ENCODE assay signal across 10 cellular contexts in genomic region chr3:45123030-45123429, GRCh38. TPM values are rescaled to one million over a fixed set of nuclear protein-coding genes. Genes with fewer than 3 reads are reported as not detected.
DNase-seq lines count a peak whose midpoint lies in the region; ATAC-seq, FAIRE-seq and TF ChIP-seq lines count a peak whose summit lies in the region.
"Had no signal": no experiment of that assay in that cellular context is flagged by ENCODE, and none has a peak within 500 bp of the region (broad histone marks: within the 10 kb centered on the region; RNA-seq: fewer than 3 reads in every experiment).

No MANE protein-coding gene starts in this region.

- BruUV-seq in endothelial cell of umbilical vein (replicated peaks; lab: Mats Ljungman, UMichigan) = no TSS peak

- ATAC-seq in GM18505 (IDR thresholded peaks at IDR 0.05; ENCODE audit: unreplicated experiment) = no peak

- POLR2A ChIA-PET in endothelial cell of umbilical vein (lab: Charles Lee) = no interaction called here

- no peaks in the 10 kb centered on the region for H3K79me2 ChIP-seq in endothelial cell of umbilical vein (ENCODE audit: control insufficient read depth, insufficient read depth, low read length)

- intact Hi-C loops in left ventricle myocardium inferior (cut with micrococcal nuclease) (no loop called here), cardiac septum (cut with DNase I) (no loop called here), endothelial cell of umbilical vein (cut with micrococcal nuclease) (no loop called here), uterus (cut with DNase I; ENCODE audit: low total_unique reads) (no loop called here)

- no peaks in the 10 kb centered on the region for H3K9me3 ChIP-seq in left ventricle myocardium inferior (replicated peaks)
- no peaks in the 10 kb centered on the region for H3K9me3 ChIP-seq in endothelial cell of umbilical vein (replicated peaks; ENCODE audit: control insufficient read depth, insufficient read depth, low read length)
- no peaks in the 10 kb centered on the region for H3K9me3 ChIP-seq in uterus

- dilution Hi-C loops in endothelial cell of umbilical vein (cut with MboI; ENCODE audit: extremely low pct_ligation_motif_present, low sequenced_read_pairs) = no loop called here

- H3K27me3 ChIP-seq in left ventricle myocardium inferior (ENCODE audit: low read depth) (peaks cover 9% of the 10 kb centered on the region), endothelial cell of umbilical vein (ENCODE audit: control insufficient read depth in 2 of 2, insufficient read depth in 2 of 2, low read length in 2 of 2) (no peaks in the 10 kb centered on the region), uterus (no peaks in the 10 kb centered on the region)

- TF ChIP-seq CTCF in left ventricle myocardium inferior (IDR thresholded peaks at IDR 0.05; ENCODE audit: borderline replicate concordance) (no peak), endothelial cell of umbilical vein (IDR thresholded peaks at IDR 0.05; ENCODE audit: extremely low read depth in 1 of 2, insufficient read depth in 1 of 2, low read depth in 1 of 2, low read length in 2 of 2) (no peak), uterus (IDR thresholded peaks at IDR 0.05) (no peak)

- no peaks in the 10 kb centered on the region for H3K36me3 ChIP-seq in left ventricle myocardium inferior
- H3K36me3 ChIP-seq in endothelial cell of umbilical vein (ENCODE audit: control insufficient read depth in 2 of 2, extremely low read depth in 1 of 2, insufficient read depth in 2 of 2, low read length in 2 of 2) = no peaks in the 10 kb centered on the region
- no peaks in the 10 kb centered on the region for H3K36me3 ChIP-seq in uterus

- DNase-seq in left ventricle myocardium inferior (no peak), cardiac septum (ENCODE audit: low spot score) (no peak), HTR-8/SVneo (ENCODE audit: insufficient read length, low spot score) (peak; percentile 54), endothelial cell of umbilical vein (ENCODE audit: low read depth, low spot score) (peak; percentile 12), uterus (peak in 1 of 2 donors; percentile 73), NCI-H2171 (lab: John Stamatoyannopoulos, UW) (no peak), putamen (ENCODE audit: low spot score) (no peak)
- DNase-seq: NCI-H1092 treated with DMSO at 0.1 percent for 48 hours, nucleus accumbens had no signal

- H3K4me1 ChIP-seq in left ventricle myocardium inferior (peaks cover 39% of the 10 kb centered on the region), endothelial cell of umbilical vein (ENCODE audit: control insufficient read depth, extremely low read depth, insufficient read depth, low read length) (peaks cover 14% of the 10 kb centered on the region), uterus (peaks cover 5 to 7% of the 10 kb centered on the region in 2 donors)

- H3K27ac ChIP-seq in left ventricle myocardium inferior (replicated peaks) (peak overlapping the region; percentile 33), endothelial cell of umbilical vein (ENCODE audit: insufficient read depth, low read depth, low read length) (peak overlapping the region; percentile 26), uterus (peak overlapping the region; percentile 82 to 87)

- CTCF ChIA-PET in endothelial cell of umbilical vein (lab: Charles Lee) = interaction anchor here (0.5 to 1.9 kb wide), 9 partner anchors 11 to 87 kb away, joined by 3 to 12 read pairs (median 4); no protein-coding TSS in a partner anchor

- no peak for TF ChIP-seq POLR2A in endothelial cell of umbilical vein (IDR thresholded peaks at IDR 0.05; ENCODE audit: low read depth, low read length)
- no peak for TF ChIP-seq POLR2A in uterus (IDR thresholded peaks at IDR 0.05)
- no peak for TF ChIP-seq POLR2A in GM18505 (IDR thresholded peaks at IDR 0.05; ENCODE audit: borderline replicate concordance, extremely low read depth, insufficient read depth, insufficient read length)

- H4K20me1 ChIP-seq in endothelial cell of umbilical vein (replicated peaks; ENCODE audit: control insufficient read depth, extremely low read depth, insufficient read depth, low read length) = no peaks in the 10 kb centered on the region

- peak overlapping the region; percentile 19 for H3K4me2 ChIP-seq in endothelial cell of umbilical vein (ENCODE audit: insufficient read depth, low read length)

- H3K9ac ChIP-seq in endothelial cell of umbilical vein (replicated peaks; ENCODE audit: extremely low read depth, insufficient read depth, low read length) = no peak overlapping the region

- H3K9me1 ChIP-seq in endothelial cell of umbilical vein (replicated peaks; ENCODE audit: control insufficient read depth, extremely low read depth, insufficient read depth, low read length) = no peaks in the 10 kb centered on the region

- H3K4me3 ChIP-seq in left ventricle myocardium inferior (no peak overlapping the region), endothelial cell of umbilical vein (replicated peaks in 1 of 3; ENCODE audit: insufficient read depth in 1 of 3, low read depth in 1 of 3, low read length in 3 of 3) (no peak overlapping the region), uterus (no peak overlapping the region)

- FAIRE-seq in HTR-8/SVneo (lab: Jason Lieb, UNC) (no peak), endothelial cell of umbilical vein (lab: Jason Lieb, UNC) (peak; percentile 55)

- H2AFZ ChIP-seq in endothelial cell of umbilical vein (ENCODE audit: low read depth, low read length) = peak overlapping the region; percentile 26

TF ChIP-seq in endothelial cell of umbilical vein, 7 proteins besides CTCF, POLR2A, EP300 and RAD21:
- no peak for TF ChIP-seq POLR2AphosphoS5 (IDR thresholded peaks at IDR 0.05; ENCODE audit: insufficient read depth, low read depth, low read length)
- TF ChIP-seq FOS (IDR thresholded peaks at IDR 0.05; ENCODE audit: borderline replicate concordance, insufficient read depth, low read length) = peak; percentile 79
- TF ChIP-seq EZH2 (IDR thresholded peaks at IDR 0.05; ENCODE audit: borderline replicate concordance, low read depth, low read length, severe bottlenecking) = no peak
- TF ChIP-seq MAX (IDR thresholded peaks at IDR 0.05; ENCODE audit: insufficient read depth, insufficient read length) = no peak
- no peak for TF ChIP-seq JUN (IDR thresholded peaks at IDR 0.05; ENCODE audit: borderline replicate concordance, insufficient read depth, insufficient read length, low read depth)
- TF ChIP-seq MYC (IDR thresholded peaks at IDR 0.05; ENCODE audit: low read depth, low read length) = no peak
- no peak for TF ChIP-seq GATA2 (IDR thresholded peaks at IDR 0.05; ENCODE audit: insufficient read depth, insufficient read length, low read depth, low read length)

RNA-seq across cellular contexts. Expression of gene CDCP1, which starts 23.1 kb away (rescaled TPM):
- 0.25 TPM for total RNA-seq in left ventricle myocardium inferior
- 0.57 TPM for total RNA-seq in cardiac septum
- total RNA-seq in endothelial cell of umbilical vein = 0.22 TPM in 1 of 2 replicates, not detected in the other
- 0.01 TPM in 1 of 2 replicates, not detected in the other for polyA plus RNA-seq in endothelial cell of umbilical vein
- 0.03 and 0.04 TPM in 2 replicates for polyA plus RNA-seq in endothelial cell of umbilical vein (2011; cell fraction: cytosol; rRNA removed)
- polyA plus RNA-seq in endothelial cell of umbilical vein (2011; cell fraction: nucleus; rRNA removed) = 0.01 TPM in 1 of 2 replicates, not detected in the other
- polyA plus RNA-seq in endothelial cell of umbilical vein (2012) = 0.11 and 2.7 TPM in 2 replicates
- polyA minus RNA-seq in endothelial cell of umbilical vein = 0.12 and 0.15 TPM in 2 replicates
- polyA minus RNA-seq in endothelial cell of umbilical vein (2011; cell fraction: cytosol; rRNA and poly(A)+ RNA removed) = 3.9 TPM
- polyA minus RNA-seq in endothelial cell of umbilical vein (2011; cell fraction: nucleus; rRNA and poly(A)+ RNA removed) = not detected in 2 replicates
- 10 to 100 TPM in 1 of 4 donors, 1 to 10 TPM in 3; 1.8 to 14.2 (median 4.0) TPM for total RNA-seq in uterus

Comparison
In these comparisons a context has a peak if more than half of its experiments do, and no peak if none do; other contexts are left out.
1. DNase-seq: peak in HTR-8/SVneo (single experiment) and endothelial cell of umbilical vein (single experiment); none in left ventricle myocardium inferior (single experiment), cardiac septum (single experiment), NCI-H2171 (single experiment) and putamen (single experiment).
2. H3K27ac ChIP-seq: peak in every context shown above with its lines; median percentile 84 in uterus; 33 in left ventricle myocardium inferior; 26 in endothelial cell of umbilical vein.